In genomic region chr2:69592511-69592910, GRCh38 we compare ENCODE assay signal across 16 cellular contexts.
"Had no signal": no experiment of that assay in that cellular context is flagged by ENCODE, and none has a peak within 500 bp of the region (broad histone marks: within the 10 kb centered on the region; RNA-seq: fewer than 3 reads in every experiment).

No MANE protein-coding gene starts in this region.

- H3K36me3 ChIP-seq: adrenal gland, breast epithelium, heart right ventricle had no signal

- DNase-seq: activated CD4-positive, CD25-positive, alpha-beta regulatory T cell treated with anti-CD3 and anti-CD28 coated beads, Interleukin-2, amount 50 U/mL, for 72 hours; activated gamma-delta T cell; activated T-cell treated with anti-CD3 and anti-CD28 coated beads, Interleukin-2, amount 50 U/mL, for 1 hour; cortex of kidney; heart right ventricle; mesenchymal stem cell; stimulated activated CD4-positive, alpha-beta T cell treated with anti-CD3 and anti-CD28 coated beads, Interleukin-4, amount 100 ng/mL, for 4 hours; stimulated activated naive B cell treated with anti-CD40 and anti-IgM and Interleukin-4, amounts not matched to agents 10 μg/mL and 1 μg/mL and 100 μg/mL, for 72 hours had no signal

- H3K4me1 ChIP-seq: SJSA1 had no signal

- ATAC-seq: sciatic nerve; stimulated activated naive B cell treated with anti-CD40 and anti-IgM and Interleukin-4, amounts not matched to agents 10 μg/mL and 1 μg/mL and 100 μg/mL, for 72 hours had no signal

- H3K27ac Mint-ChIP-seq: nephron; stimulated activated naive B cell treated with anti-CD40 and anti-IgM and Interleukin-4, amounts not matched to agents 10 μg/mL and 1 μg/mL and 100 μg/mL, for 72 hours had no signal

- H3K27ac ChIP-seq: breast epithelium, parathyroid adenoma, SJSA1, tibial nerve, VCaP had no signal

- H3K4me3 Mint-ChIP-seq: nephron; stimulated activated naive B cell treated with anti-CD40 and anti-IgM and Interleukin-4, amounts not matched to agents 10 μg/mL and 1 μg/mL and 100 μg/mL, for 72 hours had no signal

- H3K4me3 ChIP-seq: adrenal gland, breast epithelium, heart right ventricle, SJSA1, tibial nerve had no signal

- H3K9me3 ChIP-seq: adrenal gland, breast epithelium, heart right ventricle, SJSA1, tibial nerve had no signal

- H3K36me3 Mint-ChIP-seq: stimulated activated naive B cell treated with anti-CD40 and anti-IgM and Interleukin-4, amounts not matched to agents 10 μg/mL and 1 μg/mL and 100 μg/mL, for 72 hours had no signal

- H3K9me3 Mint-ChIP-seq: nephron; stimulated activated naive B cell treated with anti-CD40 and anti-IgM and Interleukin-4, amounts not matched to agents 10 μg/mL and 1 μg/mL and 100 μg/mL, for 72 hours had no signal

- H3K4me1 Mint-ChIP-seq: nephron had no signal

- H3K27me3 ChIP-seq: adrenal gland, breast epithelium, heart right ventricle, SJSA1, tibial nerve had no signal
